Comparison of ENCODE assay signal across 29 cellular contexts in the genomic region with DNA sequence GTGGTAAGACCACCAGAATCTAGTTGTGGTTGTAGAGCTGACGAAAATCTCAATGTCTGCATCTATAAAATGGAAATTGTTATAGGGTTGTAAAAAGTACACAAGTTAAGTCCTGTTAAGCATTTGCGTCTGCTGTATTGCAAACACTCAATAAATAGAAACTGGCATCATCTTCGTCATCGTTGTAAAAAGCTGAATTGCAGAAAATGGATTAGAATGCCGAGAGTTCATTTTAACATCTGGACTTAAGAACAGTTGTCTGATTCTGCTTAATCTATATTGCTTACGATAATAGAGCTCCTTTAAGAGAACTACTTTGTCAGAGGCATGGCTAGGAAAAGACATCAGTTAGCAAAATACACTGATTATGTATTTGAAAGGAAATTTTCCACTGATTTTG.
"Had no signal": no experiment of that assay in that cellular context is flagged by ENCODE, and none has a peak within 500 bp of the region (broad histone marks: within the 10 kb centered on the region; RNA-seq: fewer than 3 reads in every experiment).

No MANE protein-coding gene starts in this region.

- H3K4me1 ChIP-seq: left ventricle myocardium inferior, neural progenitor cell, parathyroid adenoma, right atrium auricular region, spleen, testis, thyroid gland, transverse colon, upper lobe of left lung, vagina had no signal

- H3K4me3 ChIP-seq: left ventricle myocardium inferior, lung, neural progenitor cell, right atrium auricular region, skin epidermis, spleen, testis, thyroid gland, transverse colon, upper lobe of left lung, vagina had no signal

- ATAC-seq: left colon; natural killer cell; sciatic nerve; stimulated activated memory B cell treated with anti-CD40 and anti-IgM and Interleukin-4, amounts not matched to agents 10 μg/mL and 1 μg/mL and 100 μg/mL, for 72 hours; stimulated activated naive CD8-positive, alpha-beta T cell treated with anti-CD3 and anti-CD28 coated beads, Interleukin-15, amount 100 ng/mL, for 72 hours had no signal

- H3K9ac ChIP-seq: neural progenitor cell, parathyroid adenoma had no signal

- H3K27me3 ChIP-seq: neural progenitor cell, neutrophil, right atrium auricular region, spleen, testis, thyroid gland, transverse colon, upper lobe of left lung, vagina had no signal

- H3K4me2 ChIP-seq: neural progenitor cell had no signal

- H3K36me3 ChIP-seq: neural progenitor cell, neutrophil, right atrium auricular region, thyroid gland, transverse colon, upper lobe of left lung, vagina had no signal

- H2AFZ ChIP-seq: neural progenitor cell, parathyroid adenoma had no signal

- H3K9me3 ChIP-seq: left ventricle myocardium inferior, neutrophil, right atrium auricular region, spleen, testis, thyroid gland, transverse colon, upper lobe of left lung, vagina had no signal

- DNase-seq: hypothalamus; immature natural killer cell; kidney; left colon; left ventricle myocardium inferior; mesendoderm; naive B cell; natural killer cell; nephron progenitor cell; spleen; stimulated activated CD4-positive, alpha-beta T cell treated with anti-CD3 and anti-CD28 coated beads, Interleukin-4, amount 100 ng/mL, for 4 hours; stimulated activated CD8-positive, alpha-beta memory T cell treated with anti-CD3 and anti-CD28 coated beads, Interleukin-4, amount 100 ng/mL, for 48 hours; stimulated activated naive CD4-positive, alpha-beta T cell treated with Interleukin-2 at 50 U/mL for 16 hours; stimulated activated naive CD8-positive, alpha-beta T cell treated with anti-CD3 and anti-CD28 coated beads, Interleukin-15, amount 100 ng/mL, for 72 hours; substantia nigra; testis; thyroid gland; transverse colon; upper lobe of left lung had no signal

- H3K79me2 ChIP-seq: parathyroid adenoma had no signal

- FAIRE-seq: islet of Langerhans, kidney had no signal

- H3K27ac ChIP-seq: left ventricle myocardium inferior, neural progenitor cell, neutrophil, parathyroid adenoma, right atrium auricular region, skin epidermis, spleen, testis, thyroid gland, transverse colon, upper lobe of left lung, vagina had no signal
